9 cellular contexts compared by ENCODE assay signal in genomic region chr16:6916946-6917345, GRCh38.
"Had no signal": no experiment of that assay in that cellular context is flagged by ENCODE, and none has a peak within 500 bp of the region (broad histone marks: within the 10 kb centered on the region; RNA-seq: fewer than 3 reads in every experiment).

No MANE protein-coding gene starts in this region.

- H2AFZ ChIP-seq: GM23248, GM23338 had no signal

- H3K4me3 ChIP-seq: GM23248, GM23338, HAP-1 had no signal

- DNase-seq: GM23248, GOT3, H7, H9, HCEC 1CT, HFFc6 had no signal

- H3K9ac ChIP-seq: GM23248 had no signal

- H3K9me3 ChIP-seq: HAP-1 had no signal

- H3K4me2 ChIP-seq: GM23338 had no signal

- H3K4me1 ChIP-seq: HAP-1 had no signal

- ATAC-seq: GM23338, HCT116 had no signal

- H3K36me3 ChIP-seq: HAP-1 had no signal

- H3K27ac ChIP-seq: GM23248 had no signal
